ENCODE assay signal across 17 cellular contexts in genomic region chrX:136584545-136584944, GRCh38. TPM values are rescaled to one million over a fixed set of nuclear protein-coding genes. Genes with fewer than 3 reads are reported as not detected.
DNase-seq lines count a peak whose midpoint lies in the region; ATAC-seq lines count a peak whose summit lies in the region.
"Had no signal": no experiment of that assay in that cellular context is flagged by ENCODE, and none has a peak within 500 bp of the region (broad histone marks: within the 10 kb centered on the region; RNA-seq: fewer than 3 reads in every experiment).

No MANE protein-coding gene starts in this region.

- H2BK12ac ChIP-seq in mesenchymal stem cell (ENCODE audit: low read length in 2 of 2) = no peak overlapping the region

- no peak overlapping the region for H3K4me3 Mint-ChIP-seq in T-helper 1 cell treated with Interleukin-12 subunit alpha and Interleukin-12 subunit beta and Interleukin-4 antibody, amounts not matched to agents 30 μg/mL and 1 μg/mL, for 36 hours
- H3K4me3 Mint-ChIP-seq in activated CD4-positive, alpha-beta memory T cell treated with anti-CD3 and anti-CD28 coated beads for 36 hours = peak overlapping the region; percentile 49
- H3K4me3 Mint-ChIP-seq: endodermal cell had no signal

- intact Hi-C loops in activated CD4-positive, alpha-beta memory T cell treated with anti-CD3 and anti-CD28 coated beads for 36 hours (cut with micrococcal nuclease) = loop anchor here (10.0 kb wide), 2 partner anchors 380 to 470 kb away; no protein-coding TSS in a partner anchor

- no peak overlapping the region for H3K27ac ChIP-seq in mesenchymal stem cell (ENCODE audit: low read length, poor library complexity, severe bottlenecking)
- H3K27ac ChIP-seq: 22Rv1, brain microvascular endothelial cell, gastrocnemius medialis had no signal

- H2BK15ac ChIP-seq in mesenchymal stem cell (ENCODE audit: low read depth, poor library complexity, severe bottlenecking) = no peak overlapping the region

- H3K9ac ChIP-seq in mesenchymal stem cell (ENCODE audit: low read length) = no peak overlapping the region

- no peak overlapping the region for H2AFZ ChIP-seq in mesenchymal stem cell (ENCODE audit: low read depth, low read length)

- no peak overlapping the region for H4K8ac ChIP-seq in mesenchymal stem cell (ENCODE audit: low read length)

- H2AK5ac ChIP-seq in mesenchymal stem cell (ENCODE audit: low read length, severe bottlenecking) = no peak overlapping the region

- H3K27me3 Mint-ChIP-seq in T-helper 1 cell treated with Interleukin-12 subunit alpha and Interleukin-12 subunit beta and Interleukin-4 antibody, amounts not matched to agents 30 μg/mL and 1 μg/mL, for 36 hours (ENCODE audit: low read depth) = no peaks in the 10 kb centered on the region
- no peaks in the 10 kb centered on the region for H3K27me3 Mint-ChIP-seq in activated CD4-positive, alpha-beta memory T cell treated with anti-CD3 and anti-CD28 coated beads for 36 hours

- WGBS in mesenchymal stem cell = 75% methylated on average over 2 of the region's 4 CpGs

- H3K14ac ChIP-seq in mesenchymal stem cell (ENCODE audit: low read length in 2 of 2) = no peak overlapping the region

- no peaks in the 10 kb centered on the region for H3K79me1 ChIP-seq in mesenchymal stem cell (replicated peaks; ENCODE audit: low read length, poor library complexity, severe bottlenecking)

- H3K4ac ChIP-seq in mesenchymal stem cell (ENCODE audit: low read depth in 1 of 2, low read length in 2 of 2) = no peak overlapping the region

- H3K4me3 ChIP-seq in mesenchymal stem cell (ENCODE audit: insufficient read depth in 1 of 2, low read depth in 1 of 2, low read length in 2 of 2) = no peak overlapping the region
- H3K4me3 ChIP-seq: gastrocnemius medialis had no signal

- DNase-seq in T-helper 1 cell (no peak), NCI-H2171 treated with DMSO at 0.1 percent for 48 hours (lab: John Stamatoyannopoulos, UW) (no peak), mucosa of gallbladder (ENCODE audit: low spot score) (no peak), mesenchymal stem cell (no peak)
- DNase-seq in activated CD4-positive, alpha-beta memory T cell treated with anti-CD3 and anti-CD28 coated beads for 36 hours = peak; percentile 72
- DNase-seq in stimulated activated CD4-positive, alpha-beta T cell treated with anti-CD3 and anti-CD28 coated beads, Interleukin-1b, Interleukin-23, amount 100 ng/mL, for 48 hours = peak; percentile 42
- DNase-seq: activated CD8-positive, alpha-beta memory T cell treated with anti-CD3 and anti-CD28 coated beads for 24 hours; brain microvascular endothelial cell; COR-L47; endodermal cell; gastrocnemius medialis; NCI-H446 had no signal

- H2BK120ac ChIP-seq in mesenchymal stem cell (ENCODE audit: low read depth, low read length) = no peak overlapping the region

- no peaks in the 10 kb centered on the region for H3K36me3 Mint-ChIP-seq in T-helper 1 cell treated with Interleukin-12 subunit alpha and Interleukin-12 subunit beta and Interleukin-4 antibody, amounts not matched to agents 30 μg/mL and 1 μg/mL, for 36 hours (ENCODE audit: low read depth)
- no peaks in the 10 kb centered on the region for H3K36me3 Mint-ChIP-seq in activated CD4-positive, alpha-beta memory T cell treated with anti-CD3 and anti-CD28 coated beads for 36 hours

- H3K27me3 ChIP-seq in mesenchymal stem cell (ENCODE audit: control insufficient read depth in 1 of 2, insufficient read depth in 1 of 2, low read length in 2 of 2) = peaks cover 3 to 14% of the 10 kb centered on the region in 2 experiments
- H3K27me3 ChIP-seq: brain microvascular endothelial cell had no signal

- peaks cover 47% of the 10 kb centered on the region for H3K4me1 Mint-ChIP-seq in T-helper 1 cell treated with Interleukin-12 subunit alpha and Interleukin-12 subunit beta and Interleukin-4 antibody, amounts not matched to agents 30 μg/mL and 1 μg/mL, for 36 hours (ENCODE audit: low read depth)
- peaks cover 58% of the 10 kb centered on the region for H3K4me1 Mint-ChIP-seq in activated CD4-positive, alpha-beta memory T cell treated with anti-CD3 and anti-CD28 coated beads for 36 hours (ENCODE audit: low read depth)

- POLR2A ChIA-PET in activated CD4-positive, alpha-beta memory T cell treated with anti-CD3 and anti-CD28 coated beads for 36 hours (lab: Charles Lee) = interaction anchor here (1.2 to 1.8 kb wide), 2 partner anchors 34 to 41 kb away, joined by 3 to 5 read pairs; no protein-coding TSS in a partner anchor

- CTCF ChIA-PET in activated CD4-positive, alpha-beta memory T cell treated with anti-CD3 and anti-CD28 coated beads for 36 hours (lab: Charles Lee) = interaction anchor here (0.6 to 1.8 kb wide), 3 partner anchors 9 to 127 kb away, joined by 3 to 7 read pairs (median 4); no protein-coding TSS in a partner anchor

- H3K4me2 ChIP-seq in mesenchymal stem cell (ENCODE audit: low read length, poor library complexity, severe bottlenecking) = no peak overlapping the region

- no peaks in the 10 kb centered on the region for H3K4me1 ChIP-seq in mesenchymal stem cell (ENCODE audit: control insufficient read depth, insufficient read depth, low read depth, low read length)
- H3K4me1 ChIP-seq: gastrocnemius medialis had no signal

- H2BK5ac ChIP-seq in mesenchymal stem cell (ENCODE audit: low read depth, low read length, poor library complexity, severe bottlenecking) = no peak overlapping the region

- H3K27ac Mint-ChIP-seq in T-helper 1 cell treated with Interleukin-12 subunit alpha and Interleukin-12 subunit beta and Interleukin-4 antibody, amounts not matched to agents 30 μg/mL and 1 μg/mL, for 36 hours = peak overlapping the region; percentile 89
- H3K27ac Mint-ChIP-seq in activated CD4-positive, alpha-beta memory T cell treated with anti-CD3 and anti-CD28 coated beads for 36 hours = peak overlapping the region; percentile 81
- H3K27ac Mint-ChIP-seq: endodermal cell had no signal

- no peak overlapping the region for H3K23ac ChIP-seq in mesenchymal stem cell (ENCODE audit: low read length in 2 of 2)

- H3K18ac ChIP-seq in mesenchymal stem cell (ENCODE audit: low read depth in 1 of 2, low read length in 2 of 2) = no peak overlapping the region

- ATAC-seq in GM21529 (IDR thresholded peaks at IDR 0.05; ENCODE audit: unreplicated experiment) = peak; percentile 46
- ATAC-seq: gastrocnemius medialis, HCT116, HepG2 had no signal

- no peaks in the 10 kb centered on the region for H3K36me3 ChIP-seq in mesenchymal stem cell (ENCODE audit: control insufficient read depth in 1 of 2, insufficient read depth in 2 of 2, low read depth in 1 of 2, low read length in 2 of 2)
- H3K36me3 ChIP-seq: brain microvascular endothelial cell, gastrocnemius medialis had no signal

- no peaks in the 10 kb centered on the region for H3K9me3 Mint-ChIP-seq in T-helper 1 cell treated with Interleukin-12 subunit alpha and Interleukin-12 subunit beta and Interleukin-4 antibody, amounts not matched to agents 30 μg/mL and 1 μg/mL, for 36 hours
- H3K9me3 Mint-ChIP-seq in activated CD4-positive, alpha-beta memory T cell treated with anti-CD3 and anti-CD28 coated beads for 36 hours = no peaks in the 10 kb centered on the region

- H3K9me3 ChIP-seq in mesenchymal stem cell (ENCODE audit: control insufficient read depth, low read length) = no peaks in the 10 kb centered on the region
- H3K9me3 ChIP-seq: gastrocnemius medialis had no signal

- no peak overlapping the region for H4K91ac ChIP-seq in mesenchymal stem cell (ENCODE audit: low read length)

RNA-seq across cellular contexts. Expression of gene VGLL1, which starts 52.5 kb away (rescaled TPM):
- not detected for total RNA-seq in activated CD4-positive, alpha-beta memory T cell treated with anti-CD3 and anti-CD28 coated beads for 36 hours
- total RNA-seq in mucosa of gallbladder = 0.78 TPM
- polyA plus RNA-seq in mesenchymal stem cell (2013, experiment 1 of 2) = not detected
- polyA plus RNA-seq in mesenchymal stem cell (2013, experiment 2 of 2) = not detected
- total RNA-seq: endodermal cell, gastrocnemius medialis, HepG2 had no signal
- polyA plus RNA-seq: HepG2 had no signal

Comparison
In these comparisons a context has a peak if more than half of its experiments do, and no peak if none do; other contexts are left out.
1. DNase-seq: peak in activated CD4-positive, alpha-beta memory T cell treated with anti-CD3 and anti-CD28 coated beads for 36 hours (single experiment) and stimulated activated CD4-positive, alpha-beta T cell treated with anti-CD3 and anti-CD28 coated beads, Interleukin-1b, Interleukin-23, amount 100 ng/mL, for 48 hours (single experiment); none in T-helper 1 cell (0 of 5), NCI-H2171 treated with DMSO at 0.1 percent for 48 hours (single experiment), mucosa of gallbladder (single experiment) and mesenchymal stem cell (single experiment).